Comparison of ENCODE assay signal across 24 cellular contexts in the genomic region with DNA sequence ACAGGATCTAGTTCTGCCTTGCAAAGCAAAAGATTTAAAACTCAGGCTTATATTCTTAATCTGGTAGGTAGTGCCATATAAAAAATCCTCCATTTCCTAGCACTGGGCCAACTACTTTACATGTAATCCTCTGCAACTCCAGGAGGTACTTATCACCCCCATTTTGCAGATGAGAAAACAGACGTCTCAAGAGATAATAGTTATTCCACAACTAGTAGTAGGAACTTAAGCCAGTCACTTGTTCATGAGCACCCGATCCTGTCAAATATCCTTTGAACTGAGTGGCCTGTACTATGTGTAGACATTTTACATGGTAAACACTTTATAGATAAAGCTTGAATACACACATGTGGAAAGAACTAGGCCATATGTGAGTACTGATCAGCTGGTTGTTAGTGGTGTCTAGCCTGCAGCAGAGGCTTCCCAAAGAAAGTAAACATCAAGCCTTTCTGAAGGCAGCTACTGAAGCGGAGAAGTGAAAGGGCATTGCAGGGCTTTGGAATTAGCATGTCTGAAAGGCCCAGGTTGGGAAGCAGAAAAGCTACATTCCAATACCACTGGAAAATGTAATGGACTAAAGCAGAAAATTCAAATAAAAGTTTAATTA. TPM values are rescaled to one million over a fixed set of nuclear protein-coding genes. Genes with fewer than 3 reads are reported as not detected.
DNase-seq lines count a peak whose midpoint lies in the region; ATAC-seq and TF ChIP-seq lines count a peak whose summit lies in the region.
"Had no signal": no experiment of that assay in that cellular context is flagged by ENCODE, and none has a peak within 500 bp of the region (broad histone marks: within the 10 kb centered on the region; RNA-seq: fewer than 3 reads in every experiment).

No MANE protein-coding gene starts in this region.

- no peak for TF ChIP-seq CTCF in nephron progenitor cell (IDR thresholded peaks at IDR 0.05)
- no peak for TF ChIP-seq CTCF in A673 (conservative IDR thresholded peaks at IDR 0.05; ENCODE audit: low read depth, low read length)

- CTCF ChIA-PET in A673 (lab: Charles Lee): no interaction called here

- no peak overlapping the region for H3K4me3 Mint-ChIP-seq in nephron progenitor cell
- no peak overlapping the region for H3K4me3 Mint-ChIP-seq in naive thymus-derived CD8-positive, alpha-beta T cell
- H3K4me3 Mint-ChIP-seq: activated naive CD4-positive, alpha-beta T cell treated with anti-CD3 and anti-CD28 coated beads, Interleukin-2, amount 50 U/mL, for 24 hours; CD8-positive, alpha-beta T cell; HFFc6; T-helper 1 cell treated with Interleukin-12 subunit alpha and Interleukin-12 subunit beta and Interleukin-4 antibody, amounts not matched to agents 30 μg/mL and 1 μg/mL, for 36 hours had no signal

- H3K9me3 Mint-ChIP-seq in nephron progenitor cell: no peaks in the 10 kb centered on the region
- no peaks in the 10 kb centered on the region for H3K9me3 Mint-ChIP-seq in naive thymus-derived CD8-positive, alpha-beta T cell
- H3K9me3 Mint-ChIP-seq: CD8-positive, alpha-beta T cell; HFFc6; stimulated activated naive CD8-positive, alpha-beta T cell treated with anti-CD3 and anti-CD28 coated beads, Interleukin-15, Interleukin-2, amounts not matched to agents 100 ng/mL and 50 ng/mL, for 24 hours; T-helper 1 cell treated with Interleukin-12 subunit alpha and Interleukin-12 subunit beta and Interleukin-4 antibody, amounts not matched to agents 30 μg/mL and 1 μg/mL, for 36 hours had no signal

- no peaks in the 10 kb centered on the region for H3K27me3 Mint-ChIP-seq in nephron progenitor cell (ENCODE audit: low read depth, poor library complexity)
- no peaks in the 10 kb centered on the region for H3K27me3 Mint-ChIP-seq in naive thymus-derived CD8-positive, alpha-beta T cell
- H3K27me3 Mint-ChIP-seq: activated naive CD4-positive, alpha-beta T cell treated with anti-CD3 and anti-CD28 coated beads, Interleukin-2, amount 50 U/mL, for 24 hours had no signal

- H3K36me3 Mint-ChIP-seq in nephron progenitor cell (ENCODE audit: low read depth): no peaks in the 10 kb centered on the region
- H3K36me3 Mint-ChIP-seq in naive thymus-derived CD8-positive, alpha-beta T cell: peaks cover 3 to 10% (median 5%) of the 10 kb centered on the region in 3 donors

- no peaks in the 10 kb centered on the region for H3K9me3 ChIP-seq in iPS-20b (ENCODE audit: insufficient read depth, low read depth, low read length)
- no peaks in the 10 kb centered on the region for H3K9me3 ChIP-seq in A673 (ENCODE audit: low read depth, low read length, poor library complexity, severe bottlenecking)
- H3K9me3 ChIP-seq: sigmoid colon, transverse colon had no signal

- POLR2A ChIA-PET in A673 (lab: Charles Lee; ENCODE audit: low non-redundant PET): no interaction called here
- POLR2A ChIA-PET in naive thymus-derived CD8-positive, alpha-beta T cell (lab: Charles Lee): no interaction called here

- intact Hi-C loops in A673 (cut with micrococcal nuclease; ENCODE audit: unreplicated experiment): no loop called here

- H3K4me3 ChIP-seq in H7 (ENCODE audit: insufficient read depth, low read depth, low read length) (no peak overlapping the region), iPS-20b (ENCODE audit: low read length) (no peak overlapping the region), A673 (ENCODE audit: low read depth, low read length, poor library complexity, severe bottlenecking) (no peak overlapping the region)
- H3K4me3 ChIP-seq: sigmoid colon, transverse colon had no signal

- DNase-seq in H7 (peak; percentile 21), NCI-H69 (lab: John Stamatoyannopoulos, UW) (peak; percentile 50), nephron progenitor cell (no peak), SIG-M5 (lab: John Stamatoyannopoulos, UW) (no peak), A673 (ENCODE audit: low spot score) (no peak)
- no peak for DNase-seq in naive thymus-derived CD8-positive, alpha-beta T cell
- DNase-seq: activated CD4-positive, alpha-beta T cell treated with anti-CD3 and anti-CD28 coated beads, Interleukin-2, amount 50 U/mL, for 4 hours; activated T-cell treated with anti-CD3 and anti-CD28 coated beads for 4 hours; CD8-positive, alpha-beta T cell; cerebellar nuclear complex; effector CD8-positive, alpha-beta T cell; HFFc6; NCI-H1930; NCI-H774; PC-3; sigmoid colon; transverse colon had no signal

- H3K4me1 Mint-ChIP-seq in nephron progenitor cell: peaks cover 50% of the 10 kb centered on the region
- H3K4me1 Mint-ChIP-seq in naive thymus-derived CD8-positive, alpha-beta T cell: peaks cover 0 to 11% (median 4%) of the 10 kb centered on the region in 4 donors

- H3K27ac ChIP-seq in iPS-20b (ENCODE audit: low read length): no peak overlapping the region
- H3K27ac ChIP-seq in A673 (ENCODE audit: low read depth, low read length, poor library complexity, severe bottlenecking): no peak overlapping the region
- H3K27ac ChIP-seq: KMS-11, sigmoid colon, transverse colon, VCaP had no signal

- H3K27me3 ChIP-seq in H7 (ENCODE audit: control insufficient read depth, insufficient read depth, low read length): no peaks in the 10 kb centered on the region
- H3K27me3 ChIP-seq in iPS-20b (ENCODE audit: insufficient read depth, low read length): no peaks in the 10 kb centered on the region
- no peaks in the 10 kb centered on the region for H3K27me3 ChIP-seq in A673 (replicated peaks; ENCODE audit: insufficient read depth, low read depth, low read length, poor library complexity)
- H3K27me3 ChIP-seq: sigmoid colon, transverse colon had no signal

- no TSS peak for BruUV-seq in A673 (replicated peaks; lab: Mats Ljungman, UMichigan)

- H3K27ac Mint-ChIP-seq in nephron progenitor cell: peak overlapping the region; percentile 71
- H3K27ac Mint-ChIP-seq in naive thymus-derived CD8-positive, alpha-beta T cell: no peak overlapping the region
- H3K27ac Mint-ChIP-seq: CD8-positive, alpha-beta T cell; HFFc6; T-helper 1 cell treated with Interleukin-12 subunit alpha and Interleukin-12 subunit beta and Interleukin-4 antibody, amounts not matched to agents 30 μg/mL and 1 μg/mL, for 36 hours had no signal

- peaks cover 25% of the 10 kb centered on the region; the same call in 1 of the 2 replicates for H3K4me1 ChIP-seq in iPS-20b (ENCODE audit: insufficient read depth, low read length)
- no peaks in the 10 kb centered on the region for H3K4me1 ChIP-seq in A673 (ENCODE audit: insufficient read depth, low read length, poor library complexity, severe bottlenecking)
- H3K4me1 ChIP-seq: sigmoid colon, transverse colon had no signal

- no peaks in the 10 kb centered on the region for H3K36me3 ChIP-seq in H7 (replicated peaks; ENCODE audit: control insufficient read depth, insufficient read depth, low read length)
- H3K36me3 ChIP-seq in iPS-20b (ENCODE audit: insufficient read depth, low read depth, low read length): no peaks in the 10 kb centered on the region
- no peaks in the 10 kb centered on the region for H3K36me3 ChIP-seq in A673 (ENCODE audit: insufficient read depth, low read length, poor library complexity, severe bottlenecking)
- H3K36me3 ChIP-seq: transverse colon had no signal

- no peak for ATAC-seq in naive thymus-derived CD8-positive, alpha-beta T cell
- ATAC-seq in GM18858 (IDR thresholded peaks at IDR 0.05; ENCODE audit: unreplicated experiment): no peak
- ATAC-seq: CD8-positive, alpha-beta T cell; PC-3 had no signal

- H3K9ac ChIP-seq in iPS-20b (ENCODE audit: low read depth, low read length): peak overlapping the region; percentile 1; the same call in 1 of the 2 replicates
- H3K9ac ChIP-seq: KMS-11 had no signal

RNA-seq across cellular contexts. Expression of gene NAB1, which starts 48.0 kb away (rescaled TPM):
- total RNA-seq in H7 (2014; rRNA removed; shearing (Covaris generic)): 25.4 and 32.4 TPM in 2 replicates
- 29.8 and 32.6 TPM in 2 replicates for total RNA-seq in A673 (2021)
- total RNA-seq in naive thymus-derived CD8-positive, alpha-beta T cell: 10 to 100 TPM; 20.1 to 24.3 TPM
- 1 to 10 TPM; 2.7 to 4.3 (median 3.7) TPM for polyA plus RNA-seq in naive thymus-derived CD8-positive, alpha-beta T cell

Comparison
In these comparisons a context has a peak if more than half of its experiments do, and no peak if none do; other contexts are left out.
1. DNase-seq: peak in H7 (single experiment) and NCI-H69 (single experiment); none in nephron progenitor cell (single experiment), SIG-M5 (single experiment), A673 (single experiment) and naive thymus-derived CD8-positive, alpha-beta T cell (0 of 10).